Comparison of ENCODE assay signal across 11 cellular contexts in genomic region chr14:54814076-54814475, GRCh38.
DNase-seq lines count a peak whose midpoint lies in the region; ATAC-seq, FAIRE-seq and TF ChIP-seq lines count a peak whose summit lies in the region.
"Had no signal": no experiment of that assay in that cellular context is flagged by ENCODE, and none has a peak within 500 bp of the region (broad histone marks: within the 10 kb centered on the region; RNA-seq: fewer than 3 reads in every experiment).

No MANE protein-coding gene starts in this region.

- TF ChIP-seq CTCF in LNCaP clone FGC (IDR thresholded peaks at IDR 0.05; ENCODE audit: control insufficient read depth, extremely low read depth, insufficient read depth) (peak; percentile 45), K562 (IDR thresholded peaks at IDR 0.05 in 2 of 3, conservative IDR thresholded peaks at IDR 0.05 in 1 of 3; ENCODE audit: insufficient read depth in 2 of 3, low read depth in 1 of 3, low read length in 3 of 3) (peak; percentile 40 to 58 (median 47); a peak in 5 of 6 replicates), natural killer cell (IDR thresholded peaks at IDR 0.05) (no peak)

- no peak overlapping the region for H3K27ac ChIP-seq in K562 (ENCODE audit: extremely low read depth, low read depth, low read length)
- H3K27ac ChIP-seq: heart left ventricle had no signal

- no peak overlapping the region for H3K4me2 ChIP-seq in K562 (ENCODE audit: insufficient read depth, low read length)

- peaks cover 2 to 14% of the 10 kb centered on the region in 2 experiments; a peak in 3 of 5 replicates for H3K27me3 ChIP-seq in K562 (ENCODE audit: control insufficient read depth in 2 of 2, insufficient read depth in 2 of 2, low read length in 2 of 2)

- no peaks in the 10 kb centered on the region for H3K79me2 ChIP-seq in K562 (ENCODE audit: control insufficient read depth, insufficient read depth, low read length)

- H4K20me1 ChIP-seq in K562 (replicated peaks; ENCODE audit: control insufficient read depth, insufficient read depth, low read length) = no peaks in the 10 kb centered on the region

- no peaks in the 10 kb centered on the region for H3K9me3 Mint-ChIP-seq in natural killer cell
- H3K9me3 Mint-ChIP-seq: naive B cell had no signal

- TF ChIP-seq POLR2A in K562 (conservative IDR thresholded peaks at IDR 0.05) = no peak

- peak; percentile 60 for FAIRE-seq in K562 (lab: Jason Lieb, UNC)

- no TSS peak for BruUV-seq in K562 (replicated peaks; lab: Mats Ljungman, UMichigan)

- H3K4me3 ChIP-seq in LNCaP clone FGC (ENCODE audit: low read depth, low read length) (no peak overlapping the region), K562 (no peak overlapping the region)
- H3K4me3 ChIP-seq: heart left ventricle had no signal

- WGBS in K562 (ENCODE audit: insufficient coverage, low coverage, missing lambda C conversion rate) = 18% methylated on average over 4 of the region's 5 CpGs

- peak overlapping the region; percentile 43; the same call in 1 of the 2 replicates for H2AFZ ChIP-seq in K562 (ENCODE audit: low read depth, low read length)

- DNase-seq in activated CD4-positive, CD25-positive, alpha-beta regulatory T cell treated with anti-CD3 and anti-CD28 coated beads, Interleukin-2, amount 50 U/mL, for 72 hours = peak; percentile 40
- DNase-seq in LNCaP clone FGC (ENCODE audit: low read depth) (no peak), K562 (ENCODE audit: extremely low read depth in 1 of 4, low spot score in 3 of 4) (peak; percentile 40 to 60 (median 49)), middle frontal gyrus (ENCODE audit: extremely low spot score, low spot score) (no peak), natural killer cell (no peak)
- peak; percentile 37 to 52 for DNase-seq in stimulated activated CD4-positive, alpha-beta T cell treated with anti-CD3 and anti-CD28 coated beads, Interleukin-2, amount 100 ng/mL, for 48 hours
- DNase-seq: heart left ventricle, naive B cell, NCI-H1930 had no signal

- no peaks in the 10 kb centered on the region; a peak in 1 of 5 replicates for H3K4me1 ChIP-seq in K562 (replicated peaks in 1 of 2; ENCODE audit: control insufficient read depth in 2 of 2, insufficient read depth in 2 of 2, low read length in 2 of 2)
- H3K4me1 ChIP-seq: heart left ventricle had no signal

- no peaks in the 10 kb centered on the region for H3K9me1 ChIP-seq in K562 (ENCODE audit: control insufficient read depth, insufficient read depth, low read length)

- H3K36me3 ChIP-seq in K562 (ENCODE audit: control insufficient read depth, insufficient read depth, low read length) = no peaks in the 10 kb centered on the region
- H3K36me3 ChIP-seq: heart left ventricle had no signal

- intact Hi-C loops in K562 (cut with micrococcal nuclease) = no loop called here
- intact Hi-C loops in natural killer cell (cut with micrococcal nuclease) = no loop called here

- no peak overlapping the region for H3K9ac ChIP-seq in K562 (ENCODE audit: insufficient read depth in 1 of 2, low read depth in 2 of 2, low read length in 2 of 2)

- no peak for TF ChIP-seq EP300 in K562 (IDR thresholded peaks at IDR 0.05; ENCODE audit: low read length)

- TF ChIP-seq RAD21 in K562 (CRISPR knock-in tag; conservative IDR thresholded peaks at IDR 0.05 in 1 of 2, IDR thresholded peaks at IDR 0.05 in 1 of 2) = no peak

- no peak overlapping the region for H3K4me3 Mint-ChIP-seq in natural killer cell

- H3K4me1 Mint-ChIP-seq in natural killer cell = no peaks in the 10 kb centered on the region
- H3K4me1 Mint-ChIP-seq: naive B cell had no signal

- in situ Hi-C loops in K562 (cut with MboI) = no loop called here

- POLR2A ChIA-PET in K562 (lab: Yijun Ruan, JAX) = interaction anchor here (1.2 to 1.6 kb wide), 2 partner anchors 9 to 40 kb away, joined by 4 to 5 read pairs; no protein-coding TSS in a partner anchor

- H3K27ac Mint-ChIP-seq in natural killer cell = no peak overlapping the region

- CTCF ChIA-PET in K562 (lab: Yijun Ruan, JAX; ENCODE audit: low intra/inter-chr PET ratio) = no interaction called here

- H3K36me3 Mint-ChIP-seq in natural killer cell = no peaks in the 10 kb centered on the region
- H3K36me3 Mint-ChIP-seq: naive B cell had no signal

- H3K27me3 Mint-ChIP-seq in natural killer cell (ENCODE audit: low read depth in 2 of 2) = peaks cover 0 to 4% of the 10 kb centered on the region in 2 donors

- no peak for ATAC-seq in activated CD4-positive, CD25-positive, alpha-beta regulatory T cell treated with anti-CD3 and anti-CD28 coated beads, Interleukin-2, amount 50 U/mL, for 24 hours
- peak; percentile 90 for ATAC-seq in K562
- no peak for ATAC-seq in natural killer cell
- no peak for ATAC-seq in HG03565 (IDR thresholded peaks at IDR 0.05; ENCODE audit: unreplicated experiment)
- ATAC-seq: heart left ventricle had no signal

- no peaks in the 10 kb centered on the region for H3K9me3 ChIP-seq in K562 (replicated peaks; ENCODE audit: control insufficient read depth, insufficient read depth, low read depth, low read length)
- H3K9me3 ChIP-seq: heart left ventricle had no signal

TF ChIP-seq in K562, 482 proteins besides CTCF, POLR2A, EP300 and RAD21:
- TF ChIP-seq BCLAF1 (IDR thresholded peaks at IDR 0.05; ENCODE audit: borderline replicate concordance in 1 of 2, control insufficient read depth in 1 of 2, low read depth in 2 of 2, low read length in 1 of 2) (no peak), YY1 (IDR thresholded peaks at IDR 0.05; ENCODE audit: borderline replicate concordance in 1 of 3, control insufficient read depth in 1 of 3, extremely low read depth in 1 of 3, insufficient read depth in 3 of 3, insufficient read length in 1 of 3, insufficient replicate concordance in 2 of 3, low read depth in 1 of 3, low read length in 2 of 3) (peak in 1 of 3 experiments; percentile 12), U2AF2 (optimal IDR thresholded peaks at IDR 0.05; ENCODE audit: low read depth, low read length) (no peak), CBX3 (IDR thresholded peaks at IDR 0.05; ENCODE audit: borderline replicate concordance in 1 of 2, low read length in 2 of 2) (peak in 1 of 2 experiments; percentile 60; a peak in 1 of 3 replicates), DLX4 (CRISPR knock-in tag; IDR thresholded peaks at IDR 0.05) (no peak), SP2 (IDR thresholded peaks at IDR 0.05; ENCODE audit: extremely low read depth, low read depth, low read length, poor library complexity, severe bottlenecking) (peak; percentile 31), CC2D1A (IDR thresholded peaks at IDR 0.05) (peak; percentile 47; the same call in 1 of the 2 replicates), CTCFL (IDR thresholded peaks at IDR 0.05; ENCODE audit: borderline replicate concordance, insufficient read depth, low read depth, low read length, poor library complexity, severe bottlenecking) (peak; percentile 43)
TF ChIP-seq in K562: peak in this region for 5.

Comparison
In these comparisons a context has a peak if more than half of its experiments do, and no peak if none do; other contexts are left out.
1. DNase-seq: peak in activated CD4-positive, CD25-positive, alpha-beta regulatory T cell treated with anti-CD3 and anti-CD28 coated beads, Interleukin-2, amount 50 U/mL, for 72 hours (single experiment), K562 (4 of 4) and stimulated activated CD4-positive, alpha-beta T cell treated with anti-CD3 and anti-CD28 coated beads, Interleukin-2, amount 100 ng/mL, for 48 hours (2 of 2); none in LNCaP clone FGC (single experiment), middle frontal gyrus (single experiment) and natural killer cell (single experiment).